Comparison of ENCODE assay signal across 19 cellular contexts in the genomic region with DNA sequence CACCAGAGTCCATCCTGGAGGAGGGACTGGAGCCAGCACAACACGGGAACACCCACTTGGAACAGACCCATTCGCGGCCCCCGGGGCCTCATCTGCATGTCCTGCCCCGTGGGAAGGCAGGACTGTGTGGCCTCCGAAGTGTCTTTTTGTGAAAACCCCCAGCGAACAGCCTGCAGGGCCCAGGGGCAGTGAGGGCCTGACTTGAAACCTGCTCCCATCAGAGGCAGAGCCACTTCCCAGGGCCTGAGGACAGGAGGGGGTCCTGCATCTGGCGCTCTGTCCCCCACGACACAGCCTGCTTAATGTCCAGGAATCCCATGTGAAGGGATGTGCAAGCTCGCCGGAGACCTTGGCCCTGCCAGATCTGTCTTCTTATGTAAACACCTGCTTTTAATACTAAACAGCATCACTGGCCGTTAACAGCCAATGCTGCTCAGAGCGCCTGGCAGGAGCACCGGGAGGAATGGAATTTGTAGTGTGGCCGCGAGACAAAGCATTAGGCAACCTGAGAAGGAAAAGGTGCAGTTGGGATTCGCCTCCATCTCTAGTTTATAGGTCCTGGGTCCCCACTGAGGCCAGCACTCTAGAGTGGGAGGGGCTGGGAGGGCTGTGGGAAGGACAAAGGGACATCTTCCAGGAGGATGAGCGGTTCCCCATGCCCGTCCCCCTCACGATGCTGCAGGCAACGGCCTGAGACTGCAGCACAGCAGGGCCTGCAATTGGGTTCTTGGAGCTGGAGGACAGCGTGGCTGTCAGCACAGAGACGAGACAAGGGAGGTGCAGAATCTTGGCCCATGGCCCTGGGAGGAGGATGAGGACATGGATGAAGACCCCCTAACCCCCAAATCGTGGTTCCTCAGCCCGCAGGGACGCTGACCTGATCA. TPM values are rescaled to one million over a fixed set of nuclear protein-coding genes. Genes with fewer than 3 reads are reported as not detected.
DNase-seq lines count a peak whose midpoint lies in the region; ATAC-seq and TF ChIP-seq lines count a peak whose summit lies in the region.
"Had no signal": no experiment of that assay in that cellular context is flagged by ENCODE, and none has a peak within 500 bp of the region (broad histone marks: within the 10 kb centered on the region; RNA-seq: fewer than 3 reads in every experiment).

No MANE protein-coding gene starts in this region.

- ATAC-seq in stimulated activated naive CD8-positive, alpha-beta T cell treated with anti-CD3 and anti-CD28 coated beads, Interleukin-15, Interleukin-2, amounts not matched to agents 100 U/mL and 50 U/mL, for 24 hours, result no peak
- ATAC-seq in natural killer cell, result no peak
- ATAC-seq: activated T-helper 17 cell treated with anti-CD3 and anti-CD28 coated beads, Interleukin-2, amount 50 U/mL, for 72 hours had no signal

- no peak overlapping the region for H3K23ac ChIP-seq in mesenchymal stem cell (ENCODE audit: low read length in 2 of 2)

- H2AK5ac ChIP-seq in mesenchymal stem cell (ENCODE audit: low read length, severe bottlenecking), result peak overlapping the region; percentile 92

- H2BK5ac ChIP-seq in mesenchymal stem cell (ENCODE audit: low read depth, low read length, poor library complexity, severe bottlenecking), result no peak overlapping the region

- no peak overlapping the region for H3K14ac ChIP-seq in mesenchymal stem cell (ENCODE audit: low read length in 2 of 2)

- H3K36me3 Mint-ChIP-seq in stimulated activated naive CD8-positive, alpha-beta T cell treated with anti-CD3 and anti-CD28 coated beads, Interleukin-15, Interleukin-2, amounts not matched to agents 100 ng/mL and 50 ng/mL, for 24 hours (ENCODE audit: low read depth), result peaks cover 31% of the 10 kb centered on the region
- peaks cover 21% of the 10 kb centered on the region for H3K36me3 Mint-ChIP-seq in natural killer cell

- H2BK120ac ChIP-seq in mesenchymal stem cell (ENCODE audit: low read depth, low read length), result no peak overlapping the region

- no peak overlapping the region for H3K4me2 ChIP-seq in mesenchymal stem cell (ENCODE audit: low read length, poor library complexity, severe bottlenecking)

- no peak overlapping the region for H3K4ac ChIP-seq in mesenchymal stem cell (ENCODE audit: low read depth in 1 of 2, low read length in 2 of 2)

- H3K79me1 ChIP-seq in mesenchymal stem cell (replicated peaks; ENCODE audit: low read length, poor library complexity, severe bottlenecking), result peaks cover 5% of the 10 kb centered on the region

- no peaks in the 10 kb centered on the region for H3K27me3 Mint-ChIP-seq in stimulated activated naive CD8-positive, alpha-beta T cell treated with anti-CD3 and anti-CD28 coated beads, Interleukin-15, Interleukin-2, amounts not matched to agents 100 ng/mL and 50 ng/mL, for 24 hours
- H3K27me3 Mint-ChIP-seq in natural killer cell (ENCODE audit: low read depth in 2 of 2), result no peaks in the 10 kb centered on the region
- H3K27me3 Mint-ChIP-seq: activated T-helper 17 cell treated with anti-CD3 and anti-CD28 coated beads, Interleukin-2, amount 50 U/mL, for 72 hours had no signal

- no peak overlapping the region for H3K4me3 ChIP-seq in mesenchymal stem cell (ENCODE audit: insufficient read depth in 1 of 2, low read depth in 1 of 2, low read length in 2 of 2)
- H3K4me3 ChIP-seq: heart left ventricle, lung, tibial artery had no signal

- peaks cover 6% of the 10 kb centered on the region for H3K4me1 Mint-ChIP-seq in stimulated activated naive CD8-positive, alpha-beta T cell treated with anti-CD3 and anti-CD28 coated beads, Interleukin-15, Interleukin-2, amounts not matched to agents 100 ng/mL and 50 ng/mL, for 24 hours (ENCODE audit: low read depth)
- H3K4me1 Mint-ChIP-seq in natural killer cell, result no peaks in the 10 kb centered on the region
- H3K4me1 Mint-ChIP-seq: activated T-helper 17 cell treated with anti-CD3 and anti-CD28 coated beads, Interleukin-2, amount 50 U/mL, for 72 hours had no signal

- peak overlapping the region in 1 of 2 experiments; percentile 14 for H3K18ac ChIP-seq in mesenchymal stem cell (ENCODE audit: low read depth in 1 of 2, low read length in 2 of 2)

- TF ChIP-seq CTCF in natural killer cell (IDR thresholded peaks at IDR 0.05), result no peak

- no peaks in the 10 kb centered on the region for H3K9me3 Mint-ChIP-seq in stimulated activated naive CD8-positive, alpha-beta T cell treated with anti-CD3 and anti-CD28 coated beads, Interleukin-15, Interleukin-2, amounts not matched to agents 100 ng/mL and 50 ng/mL, for 24 hours
- H3K9me3 Mint-ChIP-seq in natural killer cell, result no peaks in the 10 kb centered on the region
- H3K9me3 Mint-ChIP-seq: activated T-helper 17 cell treated with anti-CD3 and anti-CD28 coated beads, Interleukin-2, amount 50 U/mL, for 72 hours had no signal

- DNase-seq in stimulated activated naive CD8-positive, alpha-beta T cell treated with anti-CD3 and anti-CD28 coated beads, Interleukin-15, Interleukin-2, amounts not matched to agents 100 U/mL and 50 U/mL, for 24 hours, result no peak
- peak; percentile 55 for DNase-seq in ecto neural progenitor cell (ENCODE audit: low spot score)
- DNase-seq in mesenchymal stem cell, result no peak
- no peak for DNase-seq in dedifferentiated amniotic fluid mesenchymal stem cell (ENCODE audit: extremely low spot score)
- DNase-seq in activated CD8-positive, alpha-beta memory T cell treated with anti-CD3 and anti-CD28 coated beads, Interleukin-2, amount 50 U/mL, for 48 hours, result no peak
- DNase-seq in natural killer cell, result no peak
- DNase-seq in stimulated activated CD4-positive, alpha-beta T cell treated with anti-CD3 and anti-CD28 coated beads, Interleukin-4, amount 100 ng/mL, for 4 hours, result no peak
- DNase-seq: activated CD4-positive, alpha-beta T cell treated with anti-CD3 and anti-CD28 coated beads, Interleukin-2, amount 50 U/mL, for 48 hours; DMS153; heart left ventricle; NCI-H1417; NCI-H69; nucleus accumbens; stimulated activated CD4-positive, alpha-beta T cell treated with anti-CD3 and anti-CD28 coated beads, Interleukin-12 subunit alpha, Interleukin-12 subunit beta, amount 100 ng/mL, for 4 hours; T1000; tibial artery had no signal

- no peak overlapping the region for H3K4me3 Mint-ChIP-seq in stimulated activated naive CD8-positive, alpha-beta T cell treated with anti-CD3 and anti-CD28 coated beads, Interleukin-15, Interleukin-2, amounts not matched to agents 100 ng/mL and 50 ng/mL, for 24 hours
- no peak overlapping the region for H3K4me3 Mint-ChIP-seq in natural killer cell
- H3K4me3 Mint-ChIP-seq: activated T-helper 17 cell treated with anti-CD3 and anti-CD28 coated beads, Interleukin-2, amount 50 U/mL, for 72 hours had no signal

- intact Hi-C loops in natural killer cell (cut with micrococcal nuclease), result no loop called here

- no peak overlapping the region for H2BK12ac ChIP-seq in mesenchymal stem cell (ENCODE audit: low read length in 2 of 2)

- H3K9ac ChIP-seq in mesenchymal stem cell (ENCODE audit: low read length), result no peak overlapping the region

- H3K27ac ChIP-seq in mesenchymal stem cell (ENCODE audit: low read length, poor library complexity, severe bottlenecking), result peak overlapping the region; percentile 15
- H3K27ac ChIP-seq: tibial artery had no signal

- no peak overlapping the region for H2AFZ ChIP-seq in mesenchymal stem cell (ENCODE audit: low read depth, low read length)

- 64% methylated on average over 25 of the region's 26 CpGs for WGBS in mesenchymal stem cell

- H3K9me3 ChIP-seq in mesenchymal stem cell (ENCODE audit: control insufficient read depth, low read length), result no peaks in the 10 kb centered on the region
- H3K9me3 ChIP-seq: heart left ventricle, tibial artery had no signal

- peaks cover 21% of the 10 kb centered on the region for H3K4me1 ChIP-seq in mesenchymal stem cell (ENCODE audit: control insufficient read depth, insufficient read depth, low read depth, low read length)
- H3K4me1 ChIP-seq: tibial artery had no signal

- H3K27me3 ChIP-seq in mesenchymal stem cell (ENCODE audit: control insufficient read depth in 1 of 2, insufficient read depth in 1 of 2, low read length in 2 of 2), result no peaks in the 10 kb centered on the region
- H3K27me3 ChIP-seq: heart left ventricle, tibial artery had no signal

- peak overlapping the region; percentile 7 for H4K8ac ChIP-seq in mesenchymal stem cell (ENCODE audit: low read length)

- peaks cover 30 to 38% of the 10 kb centered on the region in 2 experiments for H3K36me3 ChIP-seq in mesenchymal stem cell (ENCODE audit: control insufficient read depth in 1 of 2, insufficient read depth in 2 of 2, low read depth in 1 of 2, low read length in 2 of 2)

- peak overlapping the region; percentile 33 for H3K27ac Mint-ChIP-seq in stimulated activated naive CD8-positive, alpha-beta T cell treated with anti-CD3 and anti-CD28 coated beads, Interleukin-15, Interleukin-2, amounts not matched to agents 100 ng/mL and 50 ng/mL, for 24 hours
- no peak overlapping the region for H3K27ac Mint-ChIP-seq in natural killer cell
- H3K27ac Mint-ChIP-seq: activated T-helper 17 cell treated with anti-CD3 and anti-CD28 coated beads, Interleukin-2, amount 50 U/mL, for 72 hours had no signal

- H2BK15ac ChIP-seq in mesenchymal stem cell (ENCODE audit: low read depth, poor library complexity, severe bottlenecking), result no peak overlapping the region

- no peak overlapping the region for H4K91ac ChIP-seq in mesenchymal stem cell (ENCODE audit: low read length)

RNA-seq across cellular contexts. Expression of a gene that starts 9.6 kb away (rescaled TPM):
- polyA plus RNA-seq in mesenchymal stem cell (2013, experiment 1 of 2), result not detected
- polyA plus RNA-seq in mesenchymal stem cell (2013, experiment 2 of 2), result not detected
- 1 to 10 TPM in 1 of 3 donors, under 1 TPM in 1, not detected in 1; 0.94 to 1.2 TPM for total RNA-seq in natural killer cell

RNA-seq across cellular contexts. Expression of a gene that starts 35.6 kb away (rescaled TPM):
- 56.0 TPM for polyA plus RNA-seq in mesenchymal stem cell (2013, experiment 1 of 2)
- 57.0 TPM for polyA plus RNA-seq in mesenchymal stem cell (2013, experiment 2 of 2)
- 10 to 100 TPM; 57.8 to 74.4 (median 70.7) TPM for total RNA-seq in natural killer cell

RNA-seq across cellular contexts. Expression of a gene that starts 36.1 kb away (rescaled TPM):
- 3.5 TPM for polyA plus RNA-seq in mesenchymal stem cell (2013, experiment 1 of 2)
- 3.1 TPM for polyA plus RNA-seq in mesenchymal stem cell (2013, experiment 2 of 2)
- total RNA-seq in natural killer cell, result 10 to 100 TPM in 2 of 3 donors, 1 to 10 TPM in 1; 5.5 to 13.6 (median 13.5) TPM

RNA-seq across cellular contexts. Expression of a gene that starts 37.8 kb away (rescaled TPM):
- 0.12 TPM for polyA plus RNA-seq in mesenchymal stem cell (2013, experiment 1 of 2)
- polyA plus RNA-seq in mesenchymal stem cell (2013, experiment 2 of 2), result 0.11 TPM
- total RNA-seq in natural killer cell, result under 1 TPM in 2 of 3 donors, not detected in 1; 0.27 to 0.53 TPM
- total RNA-seq: heart left ventricle had no signal

RNA-seq across cellular contexts. Expression of a gene that starts 42.2 kb away (rescaled TPM):
- polyA plus RNA-seq in mesenchymal stem cell (2013, experiment 1 of 2), result 0.03 TPM
- not detected for polyA plus RNA-seq in mesenchymal stem cell (2013, experiment 2 of 2)
- total RNA-seq in natural killer cell, result under 1 TPM; 0.28 to 0.80 (median 0.50) TPM
